ENCODE assay signal across 18 cellular contexts in the genomic region with DNA sequence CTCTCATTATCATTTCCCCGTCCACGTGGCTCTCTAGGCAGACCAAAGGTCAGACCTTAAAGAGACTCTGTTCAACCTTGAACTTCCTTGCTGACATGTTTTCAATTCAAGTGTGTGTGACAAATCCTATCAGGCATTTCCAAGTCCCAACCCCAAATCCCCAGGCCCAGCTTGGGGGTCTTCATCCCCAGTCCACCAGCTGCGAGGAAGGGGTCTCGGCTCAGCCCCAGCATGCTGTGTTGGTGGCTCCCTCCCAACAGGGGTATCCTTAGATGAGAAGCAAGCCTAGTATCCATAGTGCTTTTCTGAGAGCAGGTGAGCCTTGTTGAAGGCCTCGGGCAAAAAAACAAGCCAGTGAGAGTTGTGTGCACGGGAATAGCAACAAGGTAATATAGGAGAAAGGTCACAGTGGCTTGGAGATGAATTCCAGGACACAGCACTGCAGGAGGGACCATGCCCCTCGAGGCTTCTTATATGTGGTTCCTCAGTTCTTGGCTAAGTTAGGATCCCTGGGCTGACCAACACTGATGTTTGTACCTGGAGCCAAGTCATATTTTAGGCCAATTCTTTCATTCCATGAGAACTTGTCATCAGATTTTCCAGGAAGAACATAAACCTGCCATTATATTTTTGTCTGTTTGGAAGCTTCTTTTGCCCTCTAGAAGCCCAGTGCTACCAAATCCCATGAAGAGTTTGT.
A peak's percentile ranks its signal among the peaks of the same experiment; 100 is the strongest.
DNase-seq lines count a peak whose midpoint lies in the region; ATAC-seq, FAIRE-seq and TF ChIP-seq lines count a peak whose summit lies in the region.
"Had no signal": no experiment of that assay in that cellular context is flagged by ENCODE, and none has a peak within 500 bp of the region (broad histone marks: within the 10 kb centered on the region; RNA-seq: fewer than 3 reads in every experiment).

No MANE protein-coding gene starts in this region.

- no peaks in the 10 kb centered on the region for H3K36me3 ChIP-seq in HepG2 (replicated peaks in 1 of 2; ENCODE audit: control insufficient read depth in 1 of 2, insufficient read depth in 2 of 2, low read length in 2 of 2)
- H3K36me3 ChIP-seq in right lobe of liver = no peaks in the 10 kb centered on the region
- no peaks in the 10 kb centered on the region for H3K36me3 ChIP-seq in mesendoderm (ENCODE audit: control insufficient read depth, insufficient read depth, low read length)
- no peaks in the 10 kb centered on the region for H3K36me3 ChIP-seq in BE2C
- no peaks in the 10 kb centered on the region for H3K36me3 ChIP-seq in GM23338 (ENCODE audit: insufficient read depth)

- H3F3A ChIP-seq in GM23338 (replicated peaks; ENCODE audit: low read depth) = no peaks in the 10 kb centered on the region

- no peak for TF ChIP-seq EP300 in HepG2 (IDR thresholded peaks at IDR 0.05; ENCODE audit: low read depth in 2 of 2, low read length in 2 of 2)
- TF ChIP-seq EP300 in HepG2 (CRISPR knock-in tag; IDR thresholded peaks at IDR 0.05; ENCODE audit: borderline replicate concordance) = no peak

- peak overlapping the region; percentile 19 for H3K18ac ChIP-seq in mesendoderm (ENCODE audit: low read length)

- H4K8ac ChIP-seq in mesendoderm (ENCODE audit: low read depth, low read length) = no peak overlapping the region

- no TSS peak for BruUV-seq in HepG2 (replicated peaks; lab: Mats Ljungman, UMichigan)

- no peak overlapping the region for H3K23ac ChIP-seq in mesendoderm (ENCODE audit: low read length)

- H3K56ac ChIP-seq in mesendoderm (ENCODE audit: low read length) = no peak overlapping the region

- no peak overlapping the region for H2BK5ac ChIP-seq in mesendoderm (ENCODE audit: low read length)

- H3K9me3 Mint-ChIP-seq in GM23338 = no peaks in the 10 kb centered on the region

- no peaks in the 10 kb centered on the region; the same call in 2 of the 3 replicates for H3K36me3 Mint-ChIP-seq in GM23338 (ENCODE audit: low read depth)

- H3K27me3 Mint-ChIP-seq in GM23338 (ENCODE audit: insufficient read depth, low read depth, poor library complexity) = peaks cover 6% of the 10 kb centered on the region

- ATAC-seq in HepG2 (no peak; the same call in 1 of the 3 replicates), right lobe of liver (no peak), GM23338 (no peak)

- H3K27me3 ChIP-seq in HepG2 (ENCODE audit: control insufficient read depth in 1 of 2, insufficient read depth in 2 of 2, low read length in 2 of 2) = peaks cover 0 to 8% of the 10 kb centered on the region in 2 experiments; a peak in 3 of 5 replicates
- H3K27me3 ChIP-seq in right lobe of liver = peaks cover 0 to 25% of the 10 kb centered on the region in 2 donors
- no peaks in the 10 kb centered on the region for H3K27me3 ChIP-seq in mesendoderm (ENCODE audit: insufficient read depth, low read length, poor library complexity)
- no peaks in the 10 kb centered on the region for H3K27me3 ChIP-seq in BE2C
- no peaks in the 10 kb centered on the region for H3K27me3 ChIP-seq in GM23338 (ENCODE audit: insufficient read depth)

- peaks cover 32% of the 10 kb centered on the region for H3K4me1 ChIP-seq in HepG2 (ENCODE audit: insufficient read depth, low read length)
- no peaks in the 10 kb centered on the region for H3K4me1 ChIP-seq in right lobe of liver
- no peaks in the 10 kb centered on the region for H3K4me1 ChIP-seq in mesendoderm (ENCODE audit: control insufficient read depth, low read depth, low read length)
- no peaks in the 10 kb centered on the region for H3K4me1 ChIP-seq in BE2C
- 0 out of 2 replicates have a peak, but pooled peaks cover 7% of the 10 kb centered on the region for H3K4me1 ChIP-seq in GM23338 (ENCODE audit: insufficient read depth)
- H3K4me1 ChIP-seq: parathyroid adenoma had no signal

- H3K4me3 ChIP-seq in HepG2 (replicated peaks in 1 of 3; ENCODE audit: insufficient read depth in 1 of 3, low read depth in 2 of 3, low read length in 3 of 3) (no peak overlapping the region), right lobe of liver (no peak overlapping the region), astrocyte of the spinal cord (ENCODE audit: low read depth, low read length) (no peak overlapping the region), mesendoderm (ENCODE audit: low read length) (no peak overlapping the region), BE2C (ENCODE audit: low read depth, low read length) (no peak overlapping the region), GM23338 (no peak overlapping the region)

- H3K9me2 ChIP-seq in GM23338 (ENCODE audit: insufficient read depth) = peaks cover 14% of the 10 kb centered on the region; the same call in 1 of the 2 replicates

- no peak overlapping the region for H2BK120ac ChIP-seq in mesendoderm (ENCODE audit: low read depth, low read length)

- H4K20me1 ChIP-seq in HepG2 (ENCODE audit: insufficient read depth, low read length) = no peaks in the 10 kb centered on the region
- H4K20me1 ChIP-seq in GM23338 (replicated peaks; ENCODE audit: insufficient read depth) = no peaks in the 10 kb centered on the region

- intact Hi-C loops in HepG2 (cut with micrococcal nuclease; ENCODE audit: unreplicated experiment) (no loop called here), right lobe of liver (cut with DNase I) (no loop called here)

- DNase-seq in HepG2 (ENCODE audit: low spot score) (no peak), right lobe of liver (no peak), astrocyte of the spinal cord (ENCODE audit: low read depth, low spot score) (peak; percentile 45), mesendoderm (no peak), BE2C (no peak), MV-4-11 (lab: John Stamatoyannopoulos, UW) (no peak), GM23338 (ENCODE audit: low spot score) (no peak), DMS 273 treated with DMSO at 0.1 percent for 48 hours (lab: John Stamatoyannopoulos, UW) (no peak)
- DNase-seq: activated CD8-positive, alpha-beta memory T cell treated with anti-CD3 and anti-CD28 coated beads, Interleukin-2, amount 50 U/mL, for 48 hours; activated naive CD4-positive, alpha-beta T cell treated with anti-CD3 and anti-CD28 coated beads, Interleukin-2, amount 50 U/mL, for 16 hours; central memory CD4-positive, alpha-beta T cell; NCI-H1694; NCI-H524 treated with DMSO at 0.1 percent for 48 hours; OCI-M1; T-helper 1 cell had no signal

- H3K9ac ChIP-seq in HepG2 (ENCODE audit: insufficient read depth, low read depth, low read length) (no peak overlapping the region), mesendoderm (ENCODE audit: low read length) (no peak overlapping the region)
- H3K9ac ChIP-seq: KMS-11, parathyroid adenoma had no signal

- H3K27ac ChIP-seq in HepG2 (ENCODE audit: extremely low read length, insufficient read depth, low read length) (no peak overlapping the region), right lobe of liver (no peak overlapping the region), mesendoderm (ENCODE audit: low read depth, low read length) (no peak overlapping the region), GM23338 (ENCODE audit: low read depth) (no peak overlapping the region)
- H3K27ac ChIP-seq: HL-60, KMS-11, parathyroid adenoma had no signal

- H3K9me3 ChIP-seq in HepG2 (ENCODE audit: low read length) (no peaks in the 10 kb centered on the region), right lobe of liver (no peaks in the 10 kb centered on the region), BE2C (no peaks in the 10 kb centered on the region)

- FAIRE-seq in HepG2 (lab: Jason Lieb, UNC) = no peak

- in situ Hi-C loops in HepG2 (cut with HindIII; ENCODE audit: extremely low pct_ligation_motif_present, low pct_unique_long_range_greater_than_20kb) = no loop called here
- in situ Hi-C loops in astrocyte of the spinal cord (cut with HindIII; ENCODE audit: low sequenced_read_pairs) = no loop called here

- peaks cover 6% of the 10 kb centered on the region for H3K4me1 Mint-ChIP-seq in GM23338

- H3K4me2 ChIP-seq in HepG2 (ENCODE audit: low read depth, low read length) (peak overlapping the region; percentile 37), mesendoderm (ENCODE audit: low read length) (no peak overlapping the region), GM23338 (no peak overlapping the region)
- H3K4me2 ChIP-seq: KMS-11 had no signal

- no peak overlapping the region for H2AFZ ChIP-seq in HepG2 (ENCODE audit: low read length)
- H2AFZ ChIP-seq in GM23338 = no peak overlapping the region
- H2AFZ ChIP-seq: parathyroid adenoma had no signal

- POLR2A ChIA-PET in HepG2 (lab: Yijun Ruan, JAX) = no interaction called here

- no peak overlapping the region for H2AK5ac ChIP-seq in mesendoderm (ENCODE audit: low read length)

- no peak for TF ChIP-seq CTCF in HepG2 (CRISPR knock-in tag; IDR thresholded peaks at IDR 0.05)
- TF ChIP-seq CTCF in right lobe of liver (IDR thresholded peaks at IDR 0.05) = no peak
- TF ChIP-seq CTCF in astrocyte of the spinal cord (IDR thresholded peaks at IDR 0.05; ENCODE audit: low read depth, low read length) = no peak
- no peak for TF ChIP-seq CTCF in BE2C (IDR thresholded peaks at IDR 0.05; ENCODE audit: low read depth, low read length)
- no peak for TF ChIP-seq CTCF in GM23338 (conservative IDR thresholded peaks at IDR 0.05; ENCODE audit: low read depth in 2 of 2)

- H3K4ac ChIP-seq in mesendoderm (ENCODE audit: low read depth, low read length) = no peak overlapping the region

- H3K79me2 ChIP-seq in HepG2 (ENCODE audit: insufficient read depth, low read length) (no peaks in the 10 kb centered on the region), mesendoderm (ENCODE audit: control insufficient read depth, insufficient read depth, low read length) (no peaks in the 10 kb centered on the region), GM23338 (replicated peaks; ENCODE audit: insufficient read depth) (no peaks in the 10 kb centered on the region)
- H3K79me2 ChIP-seq: parathyroid adenoma had no signal

- H3K4me3 Mint-ChIP-seq in GM23338 = no peak overlapping the region

- CTCF ChIA-PET in HepG2 (lab: Yijun Ruan, JAX; ENCODE audit: low intra/inter-chr PET ratio, low total read pairs) = no interaction called here

- H2BK15ac ChIP-seq in mesendoderm (replicated peaks; ENCODE audit: low read depth) = no peak overlapping the region

- H3K79me1 ChIP-seq in mesendoderm (ENCODE audit: low read length) = no peaks in the 10 kb centered on the region

- no peak overlapping the region for H4K5ac ChIP-seq in mesendoderm (ENCODE audit: low read length)

- 27% methylated on average over 7 of the region's 7 CpGs for WGBS in HepG2 (ENCODE audit: low lambda C conversion rate)
- WGBS in right lobe of liver (ENCODE audit: insufficient coverage, low coverage, low lambda C conversion rate, missing lambda C conversion rate) = 44% methylated on average over 7 of the region's 7 CpGs
- no CpG with 5 or more reads among the region's 7 CpGs for WGBS in mesendoderm (ENCODE audit: extremely low coverage, insufficient coverage, low lambda C conversion rate)

- no peak overlapping the region for H3K27ac Mint-ChIP-seq in GM23338

- TF ChIP-seq RAD21 in HepG2 (CRISPR knock-in tag; IDR thresholded peaks at IDR 0.05) = no peak

- TF ChIP-seq POLR2A in HepG2 (IDR thresholded peaks at IDR 0.05; ENCODE audit: insufficient read depth in 1 of 2, low read depth in 2 of 2, low read length in 2 of 2) (no peak), right lobe of liver (IDR thresholded peaks at IDR 0.05) (no peak)

TF ChIP-seq in HepG2, 621 proteins besides CTCF, POLR2A, EP300 and RAD21 (continues in another document):
- TF ChIP-seq YEATS2 (CRISPR knock-in tag; IDR thresholded peaks at IDR 0.05; ENCODE audit: borderline replicate concordance) (no peak), ZMYM2 (CRISPR knock-in tag; IDR thresholded peaks at IDR 0.05) (no peak)
